17 cellular contexts compared by ENCODE assay signal in the genomic region with DNA sequence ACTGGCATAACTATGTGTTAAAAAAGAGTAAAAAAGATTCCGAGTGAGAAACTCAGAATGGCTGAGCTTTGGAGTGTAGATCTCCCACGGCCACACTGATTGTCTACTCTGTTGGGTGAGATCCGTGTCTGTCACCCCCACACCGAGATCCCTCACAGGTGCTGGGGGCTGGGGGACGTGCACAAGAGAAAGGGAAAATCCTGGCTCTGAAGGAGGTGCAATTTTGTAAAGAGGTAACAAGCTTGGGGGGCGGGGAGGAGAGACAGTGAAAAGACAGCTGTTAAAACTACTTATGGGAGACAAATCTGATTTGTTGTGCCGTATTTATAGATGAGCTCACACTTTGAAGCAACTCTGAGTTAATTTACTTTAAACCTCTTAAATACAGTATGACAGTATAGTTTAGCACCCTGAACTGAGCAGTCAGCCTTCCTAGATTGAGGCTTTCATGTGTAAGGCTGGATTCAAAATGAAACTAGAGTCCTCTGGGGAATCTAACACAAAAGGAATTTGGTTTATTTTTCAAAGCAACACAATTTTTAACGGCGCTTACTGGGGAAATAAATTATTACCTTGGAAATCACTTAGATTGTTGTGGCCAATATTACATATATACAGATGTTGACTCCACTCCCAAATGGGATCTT.
DNase-seq lines count a peak whose midpoint lies in the region; ATAC-seq and TF ChIP-seq lines count a peak whose summit lies in the region.
"Had no signal": no experiment of that assay in that cellular context is flagged by ENCODE, and none has a peak within 500 bp of the region (broad histone marks: within the 10 kb centered on the region; RNA-seq: fewer than 3 reads in every experiment).

No MANE protein-coding gene starts in this region.

- no peak overlapping the region for H2BK15ac ChIP-seq in mesenchymal stem cell (ENCODE audit: low read depth, poor library complexity, severe bottlenecking)

- H3K27me3 ChIP-seq in mesenchymal stem cell (ENCODE audit: control insufficient read depth in 1 of 2, insufficient read depth in 1 of 2, low read length in 2 of 2) (no peaks in the 10 kb centered on the region), brain microvascular endothelial cell (replicated peaks) (no peaks in the 10 kb centered on the region)
- H3K27me3 ChIP-seq: esophagus squamous epithelium had no signal

- H3K79me1 ChIP-seq in mesenchymal stem cell (replicated peaks; ENCODE audit: low read length, poor library complexity, severe bottlenecking): no peaks in the 10 kb centered on the region

- H2BK5ac ChIP-seq in mesenchymal stem cell (ENCODE audit: low read depth, low read length, poor library complexity, severe bottlenecking): no peak overlapping the region

- H2BK12ac ChIP-seq in mesenchymal stem cell (ENCODE audit: low read length in 2 of 2): no peak overlapping the region

- no peak for TF ChIP-seq CTCF in brain microvascular endothelial cell (IDR thresholded peaks at IDR 0.05; ENCODE audit: low read depth, low read length, missing control alignments)

- H4K8ac ChIP-seq in mesenchymal stem cell (ENCODE audit: low read length): no peak overlapping the region

- in situ Hi-C loops in brain microvascular endothelial cell (cut with HindIII; ENCODE audit: low pct_ligation_motif_present, low sequenced_read_pairs): no loop called here

- peak overlapping the region; percentile 13 for H3K4me2 ChIP-seq in mesenchymal stem cell (ENCODE audit: low read length, poor library complexity, severe bottlenecking)

- H2AK5ac ChIP-seq in mesenchymal stem cell (ENCODE audit: low read length, severe bottlenecking): no peak overlapping the region

- no peak overlapping the region for H2BK120ac ChIP-seq in mesenchymal stem cell (ENCODE audit: low read depth, low read length)

- H3K36me3 ChIP-seq in mesenchymal stem cell (ENCODE audit: control insufficient read depth in 1 of 2, insufficient read depth in 2 of 2, low read depth in 1 of 2, low read length in 2 of 2) (no peaks in the 10 kb centered on the region), brain microvascular endothelial cell (replicated peaks) (no peaks in the 10 kb centered on the region)
- H3K36me3 ChIP-seq: esophagus squamous epithelium, HAP-1 had no signal

- DNase-seq in AG08395 (ENCODE audit: low spot score): peak; percentile 25
- peak; percentile 11 for DNase-seq in LHCN-M2 (ENCODE audit: low read depth)
- peak; percentile 40 for DNase-seq in dedifferentiated amniotic fluid mesenchymal stem cell (ENCODE audit: extremely low spot score)
- DNase-seq in mesenchymal stem cell: peak; percentile 8
- DNase-seq in NCI-H146 (lab: John Stamatoyannopoulos, UW): no peak
- no peak for DNase-seq in GM19238 (ENCODE audit: insufficient read length, low spot score)
- DNase-seq in brain microvascular endothelial cell: no peak
- DNase-seq: activated CD8-positive, alpha-beta T cell treated with anti-CD3 and anti-CD28 coated beads, Interleukin-2, amount 10 ng/mL, durations not matched to agents 7 days and 5 days; amniotic stem cell; esophagus squamous epithelium; MV-4-11; naive B cell; psoas muscle; substantia nigra had no signal

- H3K9ac ChIP-seq in mesenchymal stem cell (ENCODE audit: low read length): peak overlapping the region; percentile 68

- H3K18ac ChIP-seq in mesenchymal stem cell (ENCODE audit: low read depth in 1 of 2, low read length in 2 of 2): no peak overlapping the region

- ATAC-seq in HG02759 (IDR thresholded peaks at IDR 0.05; ENCODE audit: unreplicated experiment): no peak
- ATAC-seq: activated CD8-positive, alpha-beta T cell treated with anti-CD3 and anti-CD28 coated beads, Interleukin-2, amount 10 ng/mL, durations not matched to agents 7 days and 5 days; psoas muscle had no signal

- no peak overlapping the region for H3K23ac ChIP-seq in mesenchymal stem cell (ENCODE audit: low read length in 2 of 2)

- H3K9me3 ChIP-seq in mesenchymal stem cell (ENCODE audit: control insufficient read depth, low read length): peaks cover 11% of the 10 kb centered on the region
- H3K9me3 ChIP-seq: esophagus squamous epithelium, HAP-1 had no signal

- H2AFZ ChIP-seq in mesenchymal stem cell (ENCODE audit: low read depth, low read length): no peak overlapping the region

- H3K4me3 ChIP-seq in mesenchymal stem cell (ENCODE audit: insufficient read depth in 1 of 2, low read depth in 1 of 2, low read length in 2 of 2) (peak overlapping the region in 1 of 2 experiments; percentile 66), brain microvascular endothelial cell (ENCODE audit: low read depth, low read length) (no peak overlapping the region)
- H3K4me3 ChIP-seq: esophagus squamous epithelium, HAP-1, psoas muscle, SK-N-MC had no signal

- H3K27ac ChIP-seq in mesenchymal stem cell (ENCODE audit: low read length, poor library complexity, severe bottlenecking): no peak overlapping the region
- H3K27ac ChIP-seq in brain microvascular endothelial cell: no peak overlapping the region
- H3K27ac ChIP-seq: esophagus squamous epithelium, psoas muscle, SK-N-MC had no signal

- no peaks in the 10 kb centered on the region for H3K4me1 ChIP-seq in mesenchymal stem cell (ENCODE audit: control insufficient read depth, insufficient read depth, low read depth, low read length)
- H3K4me1 ChIP-seq: esophagus squamous epithelium, HAP-1, psoas muscle had no signal

- H3K4ac ChIP-seq in mesenchymal stem cell (ENCODE audit: low read depth in 1 of 2, low read length in 2 of 2): no peak overlapping the region

- no peak overlapping the region for H3K14ac ChIP-seq in mesenchymal stem cell (ENCODE audit: low read length in 2 of 2)

- 54% methylated on average over 6 of the region's 9 CpGs for WGBS in mesenchymal stem cell

- H4K91ac ChIP-seq in mesenchymal stem cell (ENCODE audit: low read length): no peak overlapping the region

Comparison
In these comparisons a context has a peak if more than half of its experiments do, and no peak if none do; other contexts are left out.
1. DNase-seq: peak in AG08395 (single experiment), LHCN-M2 (single experiment), dedifferentiated amniotic fluid mesenchymal stem cell (single experiment) and mesenchymal stem cell (single experiment); none in NCI-H146 (single experiment), GM19238 (single experiment) and brain microvascular endothelial cell (single experiment).